ENCODE assay signal across 8 cellular contexts in the genomic region with DNA sequence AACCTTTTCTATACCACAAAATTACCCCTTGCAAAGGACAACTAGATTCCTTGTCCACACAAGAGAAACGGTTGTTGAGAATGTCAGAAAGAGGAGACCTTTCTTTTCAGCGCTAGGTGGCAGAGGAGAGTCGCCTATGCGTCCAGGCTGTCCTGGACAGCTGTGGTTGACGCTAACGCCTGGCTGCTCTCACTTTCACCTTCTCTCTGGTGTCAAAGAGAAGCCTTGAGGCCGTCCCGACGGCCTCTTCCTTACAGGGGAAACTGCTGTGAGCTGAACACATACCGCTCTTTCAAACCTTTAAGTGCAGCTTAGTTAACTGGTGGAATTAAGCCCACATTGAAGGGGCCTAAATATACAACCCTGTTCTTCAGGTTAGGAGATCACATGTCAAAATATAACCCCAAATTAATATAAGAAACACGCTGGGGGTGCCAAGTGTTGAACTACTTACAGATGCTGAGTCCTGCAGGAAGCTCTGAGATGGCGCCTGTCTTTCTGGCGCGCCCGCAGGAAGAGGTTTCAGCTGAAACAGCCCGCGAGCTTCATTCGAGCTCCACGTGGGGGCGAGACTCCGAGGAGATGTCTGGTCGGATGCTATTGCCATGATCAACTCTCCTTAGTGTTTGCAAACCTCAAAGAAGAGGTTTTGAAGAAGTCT. TPM values are rescaled to one million over a fixed set of nuclear protein-coding genes. Genes with fewer than 3 reads are reported as not detected.
DNase-seq lines count a peak whose midpoint lies in the region; ATAC-seq lines count a peak whose summit lies in the region.

No MANE protein-coding gene starts in this region.

- peak; percentile 80 for DNase-seq in AG08396 (ENCODE audit: low spot score)
- DNase-seq in NCI-H2227 (lab: John Stamatoyannopoulos, UW; ENCODE audit: unreplicated experiment) = peak; percentile 78
- DNase-seq in cerebellum (ENCODE audit: low spot score) = peak; percentile 37
- peak; percentile 76 for DNase-seq in kidney tubule cell (ENCODE audit: low spot score)
- peak; percentile 65 to 70 for DNase-seq in stimulated activated CD4-positive, alpha-beta T cell treated with anti-CD3 and anti-CD28 coated beads, Interleukin-2, amount 100 ng/mL, for 24 hours

- ATAC-seq in GM18858 (IDR thresholded peaks at IDR 0.05; ENCODE audit: unreplicated experiment) (peak; percentile 99), HG03095 (IDR thresholded peaks at IDR 0.05; ENCODE audit: unreplicated experiment) (peak; percentile 99)
- peak; percentile 82 to 85 for ATAC-seq in activated CD4-positive, CD25-positive, alpha-beta regulatory T cell treated with anti-CD3 and anti-CD28 coated beads, Interleukin-2, amount 50 U/mL, for 24 hours

RNA-seq across cellular contexts. Expression of gene KBTBD8, which starts 26.1 kb away (rescaled TPM):
- total RNA-seq in cerebellum = 9.0 TPM

Comparison
In these comparisons a context has a peak if more than half of its experiments do, and no peak if none do; other contexts are left out.
1. Peak in every context shown above with its lines: DNase-seq and ATAC-seq.